In the genomic region with DNA sequence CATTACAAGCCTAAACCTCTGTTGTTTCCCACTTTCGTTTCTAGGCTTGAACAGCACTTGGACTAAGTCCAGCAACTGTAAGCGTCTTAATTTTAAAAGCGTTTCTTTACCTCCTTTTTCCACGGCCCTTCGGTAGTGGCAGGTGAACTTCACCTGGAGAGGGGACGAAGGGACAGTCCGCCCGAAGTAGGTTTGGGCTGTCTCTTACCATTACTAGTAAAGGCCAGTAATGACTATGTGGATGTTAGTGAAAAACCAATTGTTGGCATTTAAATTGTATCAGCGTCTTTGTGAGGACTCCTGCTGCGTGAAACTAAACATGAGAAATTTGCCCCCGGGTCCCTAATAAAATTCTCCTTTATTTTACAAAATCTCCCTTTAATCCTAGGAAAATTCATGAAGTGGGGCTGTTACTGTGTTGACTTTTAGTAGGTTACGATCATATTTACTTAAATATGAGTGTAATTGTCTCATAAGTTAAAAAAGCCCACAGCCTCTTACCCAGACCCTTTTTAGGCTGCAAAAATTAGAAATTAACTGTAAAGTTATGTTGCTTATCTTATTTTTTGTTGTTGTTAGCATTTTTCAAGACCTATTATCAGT, we compare ENCODE assay signal across 1 cellular context.
TF ChIP-seq lines count a peak whose summit lies in the region.

No MANE protein-coding gene starts in this region.

TF ChIP-seq in HEK293, 187 proteins besides CTCF, POLR2A, EP300 and RAD21 (continued from another document and continues in another):
- TF ChIP-seq, protein P1, sequence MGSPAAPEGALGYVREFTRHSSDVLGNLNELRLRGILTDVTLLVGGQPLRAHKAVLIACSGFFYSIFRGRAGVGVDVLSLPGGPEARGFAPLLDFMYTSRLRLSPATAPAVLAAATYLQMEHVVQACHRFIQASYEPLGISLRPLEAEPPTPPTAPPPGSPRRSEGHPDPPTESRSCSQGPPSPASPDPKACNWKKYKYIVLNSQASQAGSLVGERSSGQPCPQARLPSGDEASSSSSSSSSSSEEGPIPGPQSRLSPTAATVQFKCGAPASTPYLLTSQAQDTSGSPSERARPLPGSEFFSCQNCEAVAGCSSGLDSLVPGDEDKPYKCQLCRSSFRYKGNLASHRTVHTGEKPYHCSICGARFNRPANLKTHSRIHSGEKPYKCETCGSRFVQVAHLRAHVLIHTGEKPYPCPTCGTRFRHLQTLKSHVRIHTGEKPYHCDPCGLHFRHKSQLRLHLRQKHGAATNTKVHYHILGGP (tag by site-specific recombination; IDR thresholded peaks at IDR 0.05), result no peak
- TF ChIP-seq ZNF37A (tag by site-specific recombination; IDR thresholded peaks at IDR 0.05) (no peak), ZNF221 (tag by site-specific recombination; IDR thresholded peaks at IDR 0.05; ENCODE audit: borderline replicate concordance) (no peak), YY1 (tag by site-specific recombination; IDR thresholded peaks at IDR 0.05) (peak; percentile 31; the same call in 1 of the 2 replicates), ZNF585B (tag by site-specific recombination; IDR thresholded peaks at IDR 0.05) (no peak), ZFP3 (tag by site-specific recombination; IDR thresholded peaks at IDR 0.05; ENCODE audit: low read depth) (no peak), BCL11A (tag by site-specific recombination; IDR thresholded peaks at IDR 0.05; ENCODE audit: low read depth) (no peak), ZNF274 (IDR thresholded peaks at IDR 0.05; ENCODE audit: low read length) (no peak), ZNF274 (tag by site-specific recombination; IDR thresholded peaks at IDR 0.05; ENCODE audit: borderline replicate concordance) (no peak), ZNF169 (tag by site-specific recombination; IDR thresholded peaks at IDR 0.05) (no peak), ZNF214 (tag by site-specific recombination; IDR thresholded peaks at IDR 0.05; ENCODE audit: borderline replicate concordance) (no peak), EGR2 (tag by site-specific recombination; IDR thresholded peaks at IDR 0.05; ENCODE audit: low read depth) (no peak), ZNF707 (tag by site-specific recombination; IDR thresholded peaks at IDR 0.05) (no peak), GLIS1 (tag by site-specific recombination; IDR thresholded peaks at IDR 0.05) (no peak), ZNF521 (tag by site-specific recombination; IDR thresholded peaks at IDR 0.05) (no peak), ZNF394 (tag by site-specific recombination; IDR thresholded peaks at IDR 0.05; ENCODE audit: borderline replicate concordance) (no peak), ZFHX2 (tag by site-specific recombination; conservative IDR thresholded peaks at IDR 0.05) (no peak), ZNF155 (tag by site-specific recombination; IDR thresholded peaks at IDR 0.05) (no peak), KLF1 (tag by site-specific recombination; IDR thresholded peaks at IDR 0.05) (no peak), ZBTB20 (tag by site-specific recombination; IDR thresholded peaks at IDR 0.05) (no peak), FEZF1 (tag by site-specific recombination; IDR thresholded peaks at IDR 0.05) (peak; percentile 40; the same call in 1 of the 2 replicates), TRIM28 (IDR thresholded peaks at IDR 0.05; ENCODE audit: borderline replicate concordance, low read length) (no peak), ZNF354C (tag by site-specific recombination; IDR thresholded peaks at IDR 0.05; ENCODE audit: borderline replicate concordance, low read depth) (no peak), ZNF629 (tag by site-specific recombination; IDR thresholded peaks at IDR 0.05) (0 out of 2 replicates have a peak, but pooled peaks have one; percentile 20), ZNF510 (tag by site-specific recombination; IDR thresholded peaks at IDR 0.05; ENCODE audit: insufficient replicate concordance) (no peak), ZNF777 (tag by site-specific recombination; IDR thresholded peaks at IDR 0.05; ENCODE audit: borderline replicate concordance) (no peak), MEIS1 (CRISPR knock-in tag; IDR thresholded peaks at IDR 0.05; ENCODE audit: borderline replicate concordance) (no peak), PRDM1 (tag by site-specific recombination; IDR thresholded peaks at IDR 0.05) (peak; percentile 43; the same call in 1 of the 2 replicates), ZNF660 (tag by site-specific recombination; IDR thresholded peaks at IDR 0.05) (no peak), KLF7 (tag by site-specific recombination; IDR thresholded peaks at IDR 0.05; ENCODE audit: borderline replicate concordance) (no peak), SALL2 (tag by site-specific recombination; IDR thresholded peaks at IDR 0.05; ENCODE audit: borderline replicate concordance) (no peak), ZNF561 (tag by site-specific recombination; IDR thresholded peaks at IDR 0.05; ENCODE audit: borderline replicate concordance) (no peak), HOXD13 (CRISPR knock-in tag; IDR thresholded peaks at IDR 0.05; ENCODE audit: borderline replicate concordance) (no peak), ZNF350 (tag by site-specific recombination; IDR thresholded peaks at IDR 0.05) (no peak), ZNF747 (tag by site-specific recombination; IDR thresholded peaks at IDR 0.05) (no peak), IKZF3 (tag by site-specific recombination; IDR thresholded peaks at IDR 0.05) (no peak), ZNF530 (tag by site-specific recombination; IDR thresholded peaks at IDR 0.05; ENCODE audit: low read depth) (no peak), ZBTB21 (tag by site-specific recombination; IDR thresholded peaks at IDR 0.05) (no peak), ZBTB17 (tag by site-specific recombination; IDR thresholded peaks at IDR 0.05) (0 out of 2 replicates have a peak, but pooled peaks have one; percentile 3), ZNF610 (tag by site-specific recombination; IDR thresholded peaks at IDR 0.05; ENCODE audit: borderline replicate concordance) (no peak)
- TF ChIP-seq, protein P2, sequence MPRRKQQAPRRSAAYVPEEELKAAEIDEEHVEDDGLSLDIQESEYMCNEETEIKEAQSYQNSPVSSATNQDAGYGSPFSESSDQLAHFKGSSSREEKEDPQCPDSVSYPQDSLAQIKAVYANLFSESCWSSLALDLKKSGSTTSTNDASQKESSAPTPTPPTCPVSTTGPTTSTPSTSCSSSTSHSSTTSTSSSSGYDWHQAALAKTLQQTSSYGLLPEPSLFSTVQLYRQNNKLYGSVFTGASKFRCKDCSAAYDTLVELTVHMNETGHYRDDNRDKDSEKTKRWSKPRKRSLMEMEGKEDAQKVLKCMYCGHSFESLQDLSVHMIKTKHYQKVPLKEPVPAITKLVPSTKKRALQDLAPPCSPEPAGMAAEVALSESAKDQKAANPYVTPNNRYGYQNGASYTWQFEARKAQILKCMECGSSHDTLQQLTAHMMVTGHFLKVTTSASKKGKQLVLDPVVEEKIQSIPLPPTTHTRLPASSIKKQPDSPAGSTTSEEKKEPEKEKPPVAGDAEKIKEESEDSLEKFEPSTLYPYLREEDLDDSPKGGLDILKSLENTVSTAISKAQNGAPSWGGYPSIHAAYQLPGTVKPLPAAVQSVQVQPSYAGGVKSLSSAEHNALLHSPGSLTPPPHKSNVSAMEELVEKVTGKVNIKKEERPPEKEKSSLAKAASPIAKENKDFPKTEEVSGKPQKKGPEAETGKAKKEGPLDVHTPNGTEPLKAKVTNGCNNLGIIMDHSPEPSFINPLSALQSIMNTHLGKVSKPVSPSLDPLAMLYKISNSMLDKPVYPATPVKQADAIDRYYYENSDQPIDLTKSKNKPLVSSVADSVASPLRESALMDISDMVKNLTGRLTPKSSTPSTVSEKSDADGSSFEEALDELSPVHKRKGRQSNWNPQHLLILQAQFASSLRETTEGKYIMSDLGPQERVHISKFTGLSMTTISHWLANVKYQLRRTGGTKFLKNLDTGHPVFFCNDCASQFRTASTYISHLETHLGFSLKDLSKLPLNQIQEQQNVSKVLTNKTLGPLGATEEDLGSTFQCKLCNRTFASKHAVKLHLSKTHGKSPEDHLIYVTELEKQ (tag by site-specific recombination; IDR thresholded peaks at IDR 0.05; ENCODE audit: borderline replicate concordance), result no peak
- TF ChIP-seq, protein P3, sequence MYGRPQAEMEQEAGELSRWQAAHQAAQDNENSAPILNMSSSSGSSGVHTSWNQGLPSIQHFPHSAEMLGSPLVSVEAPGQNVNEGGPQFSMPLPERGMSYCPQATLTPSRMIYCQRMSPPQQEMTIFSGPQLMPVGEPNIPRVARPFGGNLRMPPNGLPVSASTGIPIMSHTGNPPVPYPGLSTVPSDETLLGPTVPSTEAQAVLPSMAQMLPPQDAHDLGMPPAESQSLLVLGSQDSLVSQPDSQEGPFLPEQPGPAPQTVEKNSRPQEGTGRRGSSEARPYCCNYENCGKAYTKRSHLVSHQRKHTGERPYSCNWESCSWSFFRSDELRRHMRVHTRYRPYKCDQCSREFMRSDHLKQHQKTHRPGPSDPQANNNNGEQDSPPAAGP (tag by site-specific recombination; IDR thresholded peaks at IDR 0.05), result 0 out of 2 replicates have a peak, but pooled peaks have one; percentile 8
- TF ChIP-seq, protein P4, sequence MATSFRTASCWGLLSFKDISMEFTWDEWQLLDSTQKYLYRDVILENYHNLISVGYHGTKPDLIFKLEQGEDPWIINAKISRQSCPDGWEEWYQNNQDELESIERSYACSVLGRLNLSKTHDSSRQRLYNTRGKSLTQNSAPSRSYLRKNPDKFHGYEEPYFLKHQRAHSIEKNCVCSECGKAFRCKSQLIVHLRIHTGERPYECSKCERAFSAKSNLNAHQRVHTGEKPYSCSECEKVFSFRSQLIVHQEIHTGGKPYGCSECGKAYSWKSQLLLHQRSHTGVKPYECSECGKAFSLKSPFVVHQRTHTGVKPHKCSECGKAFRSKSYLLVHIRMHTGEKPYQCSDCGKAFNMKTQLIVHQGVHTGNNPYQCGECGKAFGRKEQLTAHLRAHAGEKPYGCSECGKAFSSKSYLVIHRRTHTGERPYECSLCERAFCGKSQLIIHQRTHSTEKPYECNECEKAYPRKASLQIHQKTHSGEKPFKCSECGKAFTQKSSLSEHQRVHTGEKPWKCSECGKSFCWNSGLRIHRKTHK (tag by site-specific recombination; IDR thresholded peaks at IDR 0.05), result no peak
- TF ChIP-seq, protein P5, sequence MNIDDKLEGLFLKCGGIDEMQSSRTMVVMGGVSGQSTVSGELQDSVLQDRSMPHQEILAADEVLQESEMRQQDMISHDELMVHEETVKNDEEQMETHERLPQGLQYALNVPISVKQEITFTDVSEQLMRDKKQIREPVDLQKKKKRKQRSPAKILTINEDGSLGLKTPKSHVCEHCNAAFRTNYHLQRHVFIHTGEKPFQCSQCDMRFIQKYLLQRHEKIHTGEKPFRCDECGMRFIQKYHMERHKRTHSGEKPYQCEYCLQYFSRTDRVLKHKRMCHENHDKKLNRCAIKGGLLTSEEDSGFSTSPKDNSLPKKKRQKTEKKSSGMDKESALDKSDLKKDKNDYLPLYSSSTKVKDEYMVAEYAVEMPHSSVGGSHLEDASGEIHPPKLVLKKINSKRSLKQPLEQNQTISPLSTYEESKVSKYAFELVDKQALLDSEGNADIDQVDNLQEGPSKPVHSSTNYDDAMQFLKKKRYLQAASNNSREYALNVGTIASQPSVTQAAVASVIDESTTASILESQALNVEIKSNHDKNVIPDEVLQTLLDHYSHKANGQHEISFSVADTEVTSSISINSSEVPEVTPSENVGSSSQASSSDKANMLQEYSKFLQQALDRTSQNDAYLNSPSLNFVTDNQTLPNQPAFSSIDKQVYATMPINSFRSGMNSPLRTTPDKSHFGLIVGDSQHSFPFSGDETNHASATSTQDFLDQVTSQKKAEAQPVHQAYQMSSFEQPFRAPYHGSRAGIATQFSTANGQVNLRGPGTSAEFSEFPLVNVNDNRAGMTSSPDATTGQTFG (tag by site-specific recombination; IDR thresholded peaks at IDR 0.05; ENCODE audit: borderline replicate concordance), result no peak
- TF ChIP-seq, protein P6, sequence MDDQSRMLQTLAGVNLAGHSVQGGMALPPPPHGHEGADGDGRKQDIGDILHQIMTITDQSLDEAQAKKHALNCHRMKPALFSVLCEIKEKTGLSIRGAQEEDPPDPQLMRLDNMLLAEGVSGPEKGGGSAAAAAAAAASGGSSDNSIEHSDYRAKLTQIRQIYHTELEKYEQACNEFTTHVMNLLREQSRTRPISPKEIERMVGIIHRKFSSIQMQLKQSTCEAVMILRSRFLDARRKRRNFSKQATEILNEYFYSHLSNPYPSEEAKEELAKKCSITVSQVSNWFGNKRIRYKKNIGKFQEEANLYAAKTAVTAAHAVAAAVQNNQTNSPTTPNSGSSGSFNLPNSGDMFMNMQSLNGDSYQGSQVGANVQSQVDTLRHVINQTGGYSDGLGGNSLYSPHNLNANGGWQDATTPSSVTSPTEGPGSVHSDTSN (CRISPR knock-in tag; IDR thresholded peaks at IDR 0.05), result no peak
- TF ChIP-seq, protein P7, sequence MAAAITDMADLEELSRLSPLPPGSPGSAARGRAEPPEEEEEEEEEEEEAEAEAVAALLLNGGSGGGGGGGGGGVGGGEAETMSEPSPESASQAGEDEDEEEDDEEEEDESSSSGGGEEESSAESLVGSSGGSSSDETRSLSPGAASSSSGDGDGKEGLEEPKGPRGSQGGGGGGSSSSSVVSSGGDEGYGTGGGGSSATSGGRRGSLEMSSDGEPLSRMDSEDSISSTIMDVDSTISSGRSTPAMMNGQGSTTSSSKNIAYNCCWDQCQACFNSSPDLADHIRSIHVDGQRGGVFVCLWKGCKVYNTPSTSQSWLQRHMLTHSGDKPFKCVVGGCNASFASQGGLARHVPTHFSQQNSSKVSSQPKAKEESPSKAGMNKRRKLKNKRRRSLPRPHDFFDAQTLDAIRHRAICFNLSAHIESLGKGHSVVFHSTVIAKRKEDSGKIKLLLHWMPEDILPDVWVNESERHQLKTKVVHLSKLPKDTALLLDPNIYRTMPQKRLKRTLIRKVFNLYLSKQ (tag by site-specific recombination; IDR thresholded peaks at IDR 0.05; ENCODE audit: borderline replicate concordance), result no peak
- TF ChIP-seq, protein P8, sequence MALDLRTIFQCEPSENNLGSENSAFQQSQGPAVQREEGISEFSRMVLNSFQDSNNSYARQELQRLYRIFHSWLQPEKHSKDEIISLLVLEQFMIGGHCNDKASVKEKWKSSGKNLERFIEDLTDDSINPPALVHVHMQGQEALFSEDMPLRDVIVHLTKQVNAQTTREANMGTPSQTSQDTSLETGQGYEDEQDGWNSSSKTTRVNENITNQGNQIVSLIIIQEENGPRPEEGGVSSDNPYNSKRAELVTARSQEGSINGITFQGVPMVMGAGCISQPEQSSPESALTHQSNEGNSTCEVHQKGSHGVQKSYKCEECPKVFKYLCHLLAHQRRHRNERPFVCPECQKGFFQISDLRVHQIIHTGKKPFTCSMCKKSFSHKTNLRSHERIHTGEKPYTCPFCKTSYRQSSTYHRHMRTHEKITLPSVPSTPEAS (tag by site-specific recombination; IDR thresholded peaks at IDR 0.05), result no peak
